In the genomic region with DNA sequence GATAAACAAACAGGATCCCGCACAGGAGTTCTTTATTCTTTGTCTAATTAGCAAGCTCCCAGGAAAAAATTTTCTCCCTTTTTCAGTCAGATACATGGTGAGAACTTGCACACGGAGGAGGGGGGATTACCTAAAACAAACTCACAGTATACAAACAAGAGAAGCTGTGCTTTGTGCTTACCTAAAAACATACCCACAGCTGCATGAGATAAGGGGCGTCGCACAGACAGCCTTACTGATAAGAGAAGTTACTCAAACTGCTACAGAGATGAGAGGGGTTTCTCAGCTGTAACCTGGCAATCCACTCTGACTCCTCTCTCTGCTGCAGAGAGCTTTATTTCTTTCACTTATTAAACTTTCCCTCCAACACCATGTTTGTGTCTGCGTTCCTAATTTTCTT, we compare ENCODE assay signal across 17 cellular contexts. TPM values are rescaled to one million over a fixed set of nuclear protein-coding genes. Genes with fewer than 3 reads are reported as not detected.
A peak's percentile ranks its signal among the peaks of the same experiment; 100 is the strongest.
DNase-seq lines count a peak whose midpoint lies in the region; ATAC-seq and TF ChIP-seq lines count a peak whose summit lies in the region.
"Had no signal": no experiment of that assay in that cellular context is flagged by ENCODE, and none has a peak within 500 bp of the region (broad histone marks: within the 10 kb centered on the region; RNA-seq: fewer than 3 reads in every experiment).

No MANE protein-coding gene starts in this region.

- H3K4me3 ChIP-seq in HUES48 (ENCODE audit: low read depth, low read length) (no peak overlapping the region), WI38 (ENCODE audit: low read depth, low read length) (peak overlapping the region; percentile 11; the same call in 1 of the 2 replicates), right lobe of liver (no peak overlapping the region), transverse colon (no peak overlapping the region)
- H3K4me3 ChIP-seq: ovary had no signal

- TF ChIP-seq CTCF in WI38 (IDR thresholded peaks at IDR 0.05; ENCODE audit: low read depth, low read length) (no peak), right lobe of liver (IDR thresholded peaks at IDR 0.05) (no peak), transverse colon (IDR thresholded peaks at IDR 0.05) (no peak)

- peak in 1 of 4 donors; percentile 10 for ATAC-seq in right lobe of liver
- ATAC-seq: SK-N-SH treated with all-trans-retinoic acid at 6 μM for 48 hours; stimulated activated naive CD8-positive, alpha-beta T cell treated with anti-CD3 and anti-CD28 coated beads, Interleukin-15, Interleukin-2, amounts not matched to agents 100 U/mL and 50 U/mL, for 24 hours had no signal

- H3K4me1 ChIP-seq in HUES48 (ENCODE audit: control insufficient read depth, insufficient read depth, low read length) (no peaks in the 10 kb centered on the region), right lobe of liver (peaks cover 0 to 48% (median 15%) of the 10 kb centered on the region in 4 donors), transverse colon (peaks cover 0 to 14% (median 4%) of the 10 kb centered on the region in 4 donors)

- DNase-seq in right lobe of liver (no peak), transverse colon (no peak), CD1c-positive myeloid dendritic cell (ENCODE audit: extremely low spot score) (no peak), OCI-M2 (lab: John Stamatoyannopoulos, UW; ENCODE audit: unreplicated experiment) (no peak), amniotic stem cell (lab: John Stamatoyannopoulos, UW) (no peak)
- DNase-seq: activated effector memory CD4-positive, alpha-beta T cell treated with Interleukin-2 at 50 U/mL for 16 hours; aorta; DMS79; kidney; NCI-H1930; NCI-H524 treated with DMSO at 0.1 percent for 48 hours; ovary; small intestine; stimulated activated naive CD8-positive, alpha-beta T cell treated with anti-CD3 and anti-CD28 coated beads, Interleukin-15, Interleukin-2, amounts not matched to agents 100 U/mL and 50 U/mL, for 24 hours had no signal

- H3K27me3 ChIP-seq in HUES48 (ENCODE audit: control insufficient read depth, insufficient read depth, low read length) (no peaks in the 10 kb centered on the region), right lobe of liver (no peaks in the 10 kb centered on the region), transverse colon (no peaks in the 10 kb centered on the region)
- H3K27me3 ChIP-seq: ovary had no signal

- no peaks in the 10 kb centered on the region for H3K36me3 ChIP-seq in HUES48 (ENCODE audit: control insufficient read depth, insufficient read depth, low read length)
- H3K36me3 ChIP-seq in right lobe of liver = no peaks in the 10 kb centered on the region
- no peaks in the 10 kb centered on the region for H3K36me3 ChIP-seq in transverse colon
- H3K36me3 ChIP-seq: ovary had no signal

- TF ChIP-seq POLR2A in right lobe of liver (IDR thresholded peaks at IDR 0.05) = no peak
- no peak for TF ChIP-seq POLR2A in transverse colon (IDR thresholded peaks at IDR 0.05)

- 26% methylated on average over 5 of the region's 5 CpGs for WGBS in right lobe of liver (ENCODE audit: insufficient coverage, low coverage, low lambda C conversion rate, missing lambda C conversion rate)
- 49% methylated on average over 5 of the region's 5 CpGs for WGBS in transverse colon (ENCODE audit: low coverage in 1 of 2), 2 donors

- TF ChIP-seq EP300 in transverse colon (IDR thresholded peaks at IDR 0.05; ENCODE audit: low read depth) = no peak

- in situ Hi-C loops in transverse colon (cut with MboI; ENCODE audit: low pct_ligation_motif_present in 1 of 4, low pct_unique_long_range_greater_than_20kb in 1 of 4, low sequenced_read_pairs in 3 of 4) = no loop called here

- H3K9me3 ChIP-seq in HUES48 (ENCODE audit: control insufficient read depth, insufficient read depth, low read length) (no peaks in the 10 kb centered on the region), right lobe of liver (no peaks in the 10 kb centered on the region), transverse colon (no peaks in the 10 kb centered on the region)
- H3K9me3 ChIP-seq: ovary had no signal

- H3K27ac ChIP-seq in HUES48 (ENCODE audit: low read depth, low read length) = peak overlapping the region; percentile 79
- peak overlapping the region in 2 of 3 donors; percentile 60 to 74 for H3K27ac ChIP-seq in right lobe of liver
- peak overlapping the region; percentile 19 to 56 (median 38) for H3K27ac ChIP-seq in transverse colon
- H3K27ac ChIP-seq: ovary had no signal

- intact Hi-C loops in right lobe of liver (cut with DNase I) (no loop called here), transverse colon (cut with DNase I; ENCODE audit: low total_unique reads) (no loop called here)

- no peak overlapping the region for H3K9ac ChIP-seq in HUES48 (ENCODE audit: low read depth, low read length)

RNA-seq across cellular contexts. Expression of a gene that starts 32.9 kb away (rescaled TPM):
- total RNA-seq in right lobe of liver = 10 to 100 TPM in 4 of 6 experiments, 1 to 10 TPM in 2; 8.6 to 22.2 (median 10.9) TPM
- total RNA-seq in transverse colon = 10 to 100 TPM in 2 of 4 donors, 1 to 10 TPM in 2; 3.0 to 20.2 (median 13.6) TPM
